ENCODE assay signal across 9 cellular contexts in the genomic region with DNA sequence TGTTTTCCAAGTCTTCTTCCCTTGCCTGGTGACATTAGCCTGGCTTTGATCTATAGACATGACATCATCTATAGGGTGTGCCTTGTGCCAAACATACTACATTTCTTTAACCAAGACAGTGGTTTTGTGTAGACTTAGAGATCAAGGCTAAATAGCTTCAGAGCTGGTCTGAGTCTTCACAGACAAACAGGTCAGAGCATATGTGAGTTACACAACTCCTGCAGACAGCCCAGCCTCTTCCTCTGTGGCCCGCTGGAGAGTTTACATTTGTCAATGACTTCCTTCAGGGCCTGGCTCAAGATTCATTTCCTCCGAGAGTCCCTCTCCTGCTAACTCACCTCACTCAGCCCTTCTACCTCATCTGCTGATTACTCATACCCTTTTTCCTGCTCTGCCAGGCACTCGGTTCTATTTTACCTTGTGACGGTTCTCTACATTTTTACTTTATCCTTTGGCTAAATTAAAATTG.
A peak's percentile ranks its signal among the peaks of the same experiment; 100 is the strongest.
DNase-seq lines count a peak whose midpoint lies in the region; ATAC-seq, FAIRE-seq and TF ChIP-seq lines count a peak whose summit lies in the region.
"Had no signal": no experiment of that assay in that cellular context is flagged by ENCODE, and none has a peak within 500 bp of the region (broad histone marks: within the 10 kb centered on the region; RNA-seq: fewer than 3 reads in every experiment).

No MANE protein-coding gene starts in this region.

- H3K9me3 Mint-ChIP-seq in activated T-cell treated with anti-CD3 and anti-CD28 coated beads, Interleukin-2, amount 50 U/mL, for 24 hours = no peaks in the 10 kb centered on the region
- peaks cover 7% of the 10 kb centered on the region for H3K9me3 Mint-ChIP-seq in nephron progenitor cell

- H3K4me3 Mint-ChIP-seq in activated T-cell treated with anti-CD3 and anti-CD28 coated beads, Interleukin-2, amount 50 U/mL, for 24 hours = no peak overlapping the region
- H3K4me3 Mint-ChIP-seq in nephron progenitor cell = peak overlapping the region; percentile 58

- CTCF ChIA-PET in SK-N-SH (lab: Yijun Ruan, JAX) = interaction anchor here (0.9 to 1.5 kb wide), 3 partner anchors 16 to 178 kb away, joined by 3 to 4 read pairs (median 4); no protein-coding TSS in a partner anchor

- H3K79me2 ChIP-seq in SK-N-SH (ENCODE audit: insufficient read depth) = no peaks in the 10 kb centered on the region

- POLR2A ChIA-PET in SK-N-SH (lab: Yijun Ruan, JAX) = no interaction called here

- H3K36me3 ChIP-seq in SK-N-SH (replicated peaks in 1 of 2; ENCODE audit: control insufficient read depth in 1 of 2, insufficient read depth in 2 of 2, low read length in 1 of 2) (no peaks in the 10 kb centered on the region), kidney (ENCODE audit: control insufficient read depth in 1 of 2, insufficient read depth in 2 of 2, low read length in 2 of 2) (no peaks in the 10 kb centered on the region)

- intact Hi-C loops in kidney (cut with DNase I) = no loop called here

- no peak for TF ChIP-seq RAD21 in SK-N-SH (IDR thresholded peaks at IDR 0.05; ENCODE audit: low read length)

- no peak for TF ChIP-seq EP300 in SK-N-SH (IDR thresholded peaks at IDR 0.05; ENCODE audit: borderline replicate concordance in 1 of 2, low read depth in 1 of 2, low read length in 1 of 2)

- ATAC-seq in esophagus mucosa = peak; percentile 98
- no peak for ATAC-seq in HG02884 (IDR thresholded peaks at IDR 0.05; ENCODE audit: unreplicated experiment)

- H2AFZ ChIP-seq in SK-N-SH (ENCODE audit: low read depth) = peak overlapping the region; percentile 75

- H3K4me3 ChIP-seq in SK-N-SH (ENCODE audit: low read depth in 2 of 2, low read length in 1 of 2) = no peak overlapping the region
- H3K4me3 ChIP-seq in kidney (ENCODE audit: low read length in 2 of 2) = no peak overlapping the region

- DNase-seq in activated T-cell treated with anti-CD3 and anti-CD28 coated beads for 24 hours (ENCODE audit: low read depth) (peak; percentile 4), SK-N-SH (no peak), nephron progenitor cell (no peak), GM19238 (ENCODE audit: insufficient read length, low spot score) (no peak), kidney (no peak)
- DNase-seq in activated T-cell treated with anti-CD3 and anti-CD28 coated beads, Interleukin-2, amount 50 U/mL, for 24 hours = no peak

- 15% methylated on average over 4 of the region's 4 CpGs for WGBS in SK-N-SH (ENCODE audit: low lambda C conversion rate)

- peaks cover 23% of the 10 kb centered on the region for H3F3A ChIP-seq in SK-N-SH (replicated peaks; ENCODE audit: insufficient read depth)

- H3K9me3 ChIP-seq in SK-N-SH (no peaks in the 10 kb centered on the region), kidney (ENCODE audit: control insufficient read depth in 1 of 2, low read length in 2 of 2) (no peaks in the 10 kb centered on the region)

- no peaks in the 10 kb centered on the region for H3K27me3 ChIP-seq in SK-N-SH (ENCODE audit: insufficient read depth)

- H3K9ac ChIP-seq in SK-N-SH (peak overlapping the region; percentile 2; the same call in 1 of the 2 replicates), kidney (ENCODE audit: low read length in 2 of 2) (no peak overlapping the region)

- H3K4me2 ChIP-seq in SK-N-SH = peak overlapping the region; percentile 14

- no peaks in the 10 kb centered on the region for H4K20me1 ChIP-seq in SK-N-SH (ENCODE audit: insufficient read depth)

- TF ChIP-seq CTCF in SK-N-SH (IDR thresholded peaks at IDR 0.05) = no peak
- no peak for TF ChIP-seq CTCF in nephron progenitor cell (IDR thresholded peaks at IDR 0.05)
- TF ChIP-seq CTCF in kidney (IDR thresholded peaks at IDR 0.05; ENCODE audit: borderline replicate concordance, extremely low read depth, insufficient read depth) = no peak

- H3K27ac ChIP-seq in SK-N-SH (ENCODE audit: low read depth in 2 of 2, low read length in 1 of 2) (peak overlapping the region; percentile 0 to 45; a peak in 3 of 4 replicates), kidney (ENCODE audit: low read depth in 2 of 2, low read length in 2 of 2) (no peak overlapping the region)

- H3K27me3 Mint-ChIP-seq in activated T-cell treated with anti-CD3 and anti-CD28 coated beads, Interleukin-2, amount 50 U/mL, for 24 hours = peaks cover 9% of the 10 kb centered on the region
- H3K27me3 Mint-ChIP-seq in nephron progenitor cell (ENCODE audit: low read depth, poor library complexity) = peaks cover 7% of the 10 kb centered on the region

- H3K27ac Mint-ChIP-seq in activated T-cell treated with anti-CD3 and anti-CD28 coated beads, Interleukin-2, amount 50 U/mL, for 24 hours = no peak overlapping the region
- peak overlapping the region; percentile 89 for H3K27ac Mint-ChIP-seq in nephron progenitor cell

- FAIRE-seq in kidney (lab: Jason Lieb, UNC) = no peak
- FAIRE-seq: G401.6 had no signal

- no peaks in the 10 kb centered on the region for H3K36me3 Mint-ChIP-seq in activated T-cell treated with anti-CD3 and anti-CD28 coated beads, Interleukin-2, amount 50 U/mL, for 24 hours (ENCODE audit: low read depth)
- H3K36me3 Mint-ChIP-seq in nephron progenitor cell (ENCODE audit: low read depth) = no peaks in the 10 kb centered on the region

- H3K4me1 ChIP-seq in SK-N-SH (ENCODE audit: control insufficient read depth in 1 of 2, insufficient read depth in 2 of 2, low read depth in 1 of 2, low read length in 1 of 2) (peaks cover 12 to 24% of the 10 kb centered on the region in 2 experiments), kidney (ENCODE audit: control insufficient read depth in 1 of 2, insufficient read depth in 1 of 2, low read depth in 1 of 2, low read length in 2 of 2) (no peaks in the 10 kb centered on the region)

- no peaks in the 10 kb centered on the region for H3K9me2 ChIP-seq in SK-N-SH

- H3K4me1 Mint-ChIP-seq in activated T-cell treated with anti-CD3 and anti-CD28 coated beads, Interleukin-2, amount 50 U/mL, for 24 hours (ENCODE audit: low read depth) = peaks cover 13% of the 10 kb centered on the region
- peaks cover 36% of the 10 kb centered on the region for H3K4me1 Mint-ChIP-seq in nephron progenitor cell

TF ChIP-seq in SK-N-SH, 30 proteins besides CTCF, POLR2A, EP300 and RAD21:
- peak; percentile 39; the same call in 1 of the 2 replicates for TF ChIP-seq FOSL2 (IDR thresholded peaks at IDR 0.05; ENCODE audit: borderline replicate concordance, low read depth)
- TF ChIP-seq NFIC (IDR thresholded peaks at IDR 0.05; ENCODE audit: borderline replicate concordance) = peak; percentile 31; the same call in 1 of the 2 replicates
- TF ChIP-seq TCF12 (IDR thresholded peaks at IDR 0.05) = peak; percentile 52
- TF ChIP-seq MXI1 (IDR thresholded peaks at IDR 0.05; ENCODE audit: low read depth, low read length) = no peak
- TF ChIP-seq MEF2A (IDR thresholded peaks at IDR 0.05; ENCODE audit: borderline replicate concordance, low read depth) = peak; percentile 29; the same call in 1 of the 2 replicates
- TF ChIP-seq, protein P1, sequence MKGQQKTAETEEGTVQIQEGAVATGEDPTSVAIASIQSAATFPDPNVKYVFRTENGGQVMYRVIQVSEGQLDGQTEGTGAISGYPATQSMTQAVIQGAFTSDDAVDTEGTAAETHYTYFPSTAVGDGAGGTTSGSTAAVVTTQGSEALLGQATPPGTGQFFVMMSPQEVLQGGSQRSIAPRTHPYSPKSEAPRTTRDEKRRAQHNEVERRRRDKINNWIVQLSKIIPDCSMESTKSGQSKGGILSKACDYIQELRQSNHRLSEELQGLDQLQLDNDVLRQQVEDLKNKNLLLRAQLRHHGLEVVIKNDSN (IDR thresholded peaks at IDR 0.05; ENCODE audit: borderline replicate concordance, low read depth) = no peak
- TF ChIP-seq GABPA (IDR thresholded peaks at IDR 0.05; ENCODE audit: low read depth) = peak; percentile 35; the same call in 1 of the 2 replicates
- TF ChIP-seq POLR2AphosphoS5 (IDR thresholded peaks at IDR 0.05; ENCODE audit: low read depth, low read length) = no peak
- TF ChIP-seq TEAD4 (IDR thresholded peaks at IDR 0.05; ENCODE audit: borderline replicate concordance, insufficient read depth) = peak; percentile 21; the same call in 1 of the 2 replicates
- TF ChIP-seq, protein P2, sequence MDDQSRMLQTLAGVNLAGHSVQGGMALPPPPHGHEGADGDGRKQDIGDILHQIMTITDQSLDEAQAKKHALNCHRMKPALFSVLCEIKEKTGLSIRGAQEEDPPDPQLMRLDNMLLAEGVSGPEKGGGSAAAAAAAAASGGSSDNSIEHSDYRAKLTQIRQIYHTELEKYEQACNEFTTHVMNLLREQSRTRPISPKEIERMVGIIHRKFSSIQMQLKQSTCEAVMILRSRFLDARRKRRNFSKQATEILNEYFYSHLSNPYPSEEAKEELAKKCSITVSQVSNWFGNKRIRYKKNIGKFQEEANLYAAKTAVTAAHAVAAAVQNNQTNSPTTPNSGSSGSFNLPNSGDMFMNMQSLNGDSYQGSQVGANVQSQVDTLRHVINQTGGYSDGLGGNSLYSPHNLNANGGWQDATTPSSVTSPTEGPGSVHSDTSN (IDR thresholded peaks at IDR 0.05) = peak; percentile 58
- TF ChIP-seq, protein P3, sequence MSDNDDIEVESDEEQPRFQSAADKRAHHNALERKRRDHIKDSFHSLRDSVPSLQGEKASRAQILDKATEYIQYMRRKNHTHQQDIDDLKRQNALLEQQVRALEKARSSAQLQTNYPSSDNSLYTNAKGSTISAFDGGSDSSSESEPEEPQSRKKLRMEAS (IDR thresholded peaks at IDR 0.05; ENCODE audit: low read depth) = no peak

Comparison
In these comparisons a context has a peak if more than half of its experiments do, and no peak if none do; other contexts are left out.
1. H3K27ac ChIP-seq: peak in SK-N-SH (2 of 2); none in kidney (0 of 2).